ENCODE assay signal across 8 cellular contexts in genomic region chr19:2613507-2614295, GRCh38.
DNase-seq lines count a peak whose midpoint lies in the region; ATAC-seq and TF ChIP-seq lines count a peak whose summit lies in the region.

No MANE protein-coding gene starts in this region.

- intact Hi-C loops in body of pancreas (cut with DNase I), result loop anchor here (5.0 kb wide), 1 partner anchor 141 kb away; no protein-coding TSS in a partner anchor

- no peak overlapping the region for H3K27ac ChIP-seq in body of pancreas

- H3K4me1 ChIP-seq in body of pancreas, result peaks cover 17% of the 10 kb centered on the region

- no peak for TF ChIP-seq POLR2A in body of pancreas (IDR thresholded peaks at IDR 0.05)

- ATAC-seq in body of pancreas (no peak), GM21786 (IDR thresholded peaks at IDR 0.05; ENCODE audit: unreplicated experiment) (no peak), HG03520 (IDR thresholded peaks at IDR 0.05; ENCODE audit: unreplicated experiment) (no peak)
- peak; percentile 35 for ATAC-seq in stimulated activated naive CD8-positive, alpha-beta T cell treated with anti-CD3 and anti-CD28 coated beads, Interleukin-15, Interleukin-2, amounts not matched to agents 100 U/mL and 50 U/mL, for 24 hours

- peak; percentile 40 to 83 (median 65) for TF ChIP-seq CTCF in body of pancreas (IDR thresholded peaks at IDR 0.05)

- no peak overlapping the region for H3K4me3 Mint-ChIP-seq in T-helper 2 cell treated with Interferon-gamma antibody and Interleukin-4, amounts not matched to agents 5 μg/mL and 100 μg/mL, for 36 hours

- no peaks in the 10 kb centered on the region for H3K9me3 Mint-ChIP-seq in T-helper 2 cell treated with Interferon-gamma antibody and Interleukin-4, amounts not matched to agents 5 μg/mL and 100 μg/mL, for 36 hours

- H3K27me3 ChIP-seq in body of pancreas, result no peaks in the 10 kb centered on the region

- WGBS in body of pancreas, 2 donors, result 23 to 44% methylated on average over 6 to 28 of the region's 28 CpGs

- peaks cover 2% of the 10 kb centered on the region for H3K36me3 Mint-ChIP-seq in T-helper 2 cell treated with Interferon-gamma antibody and Interleukin-4, amounts not matched to agents 5 μg/mL and 100 μg/mL, for 36 hours (ENCODE audit: low read depth)

- DNase-seq in activated gamma-delta T cell treated with Interleukin-2 at 50 U/mL for 16 hours (peak; percentile 57), activated gamma-delta T cell (lab: John Stamatoyannopoulos, UW) (no peak), body of pancreas (peak in 2 of 4 donors; percentile 44), left kidney (ENCODE audit: low read depth, low spot score) (peak; percentile 43)
- DNase-seq in T-helper 2 cell treated with Interferon-gamma antibody and Interleukin-4, amounts not matched to agents 5 μg/mL and 100 μg/mL, for 36 hours (ENCODE audit: low spot score), result peak; percentile 33
- peak; percentile 74 for DNase-seq in stimulated activated naive CD8-positive, alpha-beta T cell treated with anti-CD3 and anti-CD28 coated beads, Interleukin-15, Interleukin-2, amounts not matched to agents 100 U/mL and 50 U/mL, for 24 hours

- H3K4me1 Mint-ChIP-seq in T-helper 2 cell treated with Interferon-gamma antibody and Interleukin-4, amounts not matched to agents 5 μg/mL and 100 μg/mL, for 36 hours (ENCODE audit: low read depth), result peaks cover 38% of the 10 kb centered on the region

- H3K27me3 Mint-ChIP-seq in T-helper 2 cell treated with Interferon-gamma antibody and Interleukin-4, amounts not matched to agents 5 μg/mL and 100 μg/mL, for 36 hours (ENCODE audit: low read depth), result peaks cover 16% of the 10 kb centered on the region

- no peaks in the 10 kb centered on the region for H3K36me3 ChIP-seq in body of pancreas (replicated peaks in 1 of 2; ENCODE audit: insufficient read depth in 1 of 2, low read depth in 2 of 2)

- H3K27ac Mint-ChIP-seq in T-helper 2 cell treated with Interferon-gamma antibody and Interleukin-4, amounts not matched to agents 5 μg/mL and 100 μg/mL, for 36 hours, result no peak overlapping the region

- H3K9me3 ChIP-seq in body of pancreas, result no peaks in the 10 kb centered on the region

- no peak overlapping the region for H3K4me3 ChIP-seq in body of pancreas
